8 cellular contexts compared by ENCODE assay signal in genomic region chr12:57124259-57124877, GRCh38. TPM values are rescaled to one million over a fixed set of nuclear protein-coding genes. Genes with fewer than 3 reads are reported as not detected.
DNase-seq lines count a peak whose midpoint lies in the region; ATAC-seq and TF ChIP-seq lines count a peak whose summit lies in the region.

No MANE protein-coding gene starts in this region.

- H3K4me3 ChIP-seq in right cardiac atrium (ENCODE audit: low read length) (no peak overlapping the region), sigmoid colon (no peak overlapping the region)

- H3K9me3 ChIP-seq in T-helper 17 cell (ENCODE audit: control insufficient read depth, low read length, poor library complexity, severe bottlenecking) (no peaks in the 10 kb centered on the region), right cardiac atrium (ENCODE audit: control insufficient read depth, low read length) (no peaks in the 10 kb centered on the region), sigmoid colon (no peaks in the 10 kb centered on the region)

- peak; percentile 92 to 96 (median 96) for TF ChIP-seq CTCF in sigmoid colon (IDR thresholded peaks at IDR 0.05)

- H3K4me1 ChIP-seq in right cardiac atrium (ENCODE audit: control insufficient read depth, insufficient read depth, low read length) = no peaks in the 10 kb centered on the region
- peaks cover 0 to 10% (median 9%) of the 10 kb centered on the region in 4 donors for H3K4me1 ChIP-seq in sigmoid colon

- peak; percentile 62 for DNase-seq in NCI-H1436 (lab: John Stamatoyannopoulos, UW)
- no peak for DNase-seq in NCI-H1436 treated with DMSO at 0.1 percent for 48 hours (lab: John Stamatoyannopoulos, UW)
- peak; percentile 73 for DNase-seq in NCI-H146 (lab: John Stamatoyannopoulos, UW)
- DNase-seq in T-helper 17 cell = peak; percentile 50 to 74 (median 55)
- peak; percentile 53 for DNase-seq in amniotic epithelial cell (ENCODE audit: low read depth)
- DNase-seq in right cardiac atrium = peak; percentile 56 to 83 (median 69)
- DNase-seq in sigmoid colon = peak; percentile 88

- peak overlapping the region; percentile 28 for H3K4me3 Mint-ChIP-seq in T-helper 17 cell

- no peak overlapping the region for H3K27ac Mint-ChIP-seq in T-helper 17 cell

- H3K27ac ChIP-seq in right cardiac atrium (ENCODE audit: low read length) (no peak overlapping the region), sigmoid colon (no peak overlapping the region)

- no peaks in the 10 kb centered on the region for H3K27me3 Mint-ChIP-seq in T-helper 17 cell

- H3K4me1 Mint-ChIP-seq in T-helper 17 cell = peaks cover 5% of the 10 kb centered on the region

- ATAC-seq in T-helper 17 cell = peak; percentile 78
- ATAC-seq in right cardiac atrium = peak in 1 of 2 donors; percentile 42
- ATAC-seq in HG03175 (IDR thresholded peaks at IDR 0.05; ENCODE audit: unreplicated experiment) = no peak

- TF ChIP-seq EP300 in sigmoid colon (IDR thresholded peaks at IDR 0.05) = no peak

- intact Hi-C loops in right cardiac atrium (cut with DNase I) = loop anchor here (2.0 to 5.0 kb wide), 3 partner anchors 50 to 58 kb away; no protein-coding TSS in a partner anchor
- intact Hi-C loops in sigmoid colon (cut with DNase I) = loop anchor here (1.0 kb wide), 1 partner anchor 59 kb away; no protein-coding TSS in a partner anchor

- H3K36me3 Mint-ChIP-seq in T-helper 17 cell (ENCODE audit: low read depth) = peaks cover 4% of the 10 kb centered on the region

- WGBS in right cardiac atrium = 14% methylated on average over 10 of the region's 10 CpGs
- 12 to 17% methylated on average over 10 of the region's 10 CpGs for WGBS in sigmoid colon, 2 donors

- H3K27me3 ChIP-seq in right cardiac atrium (ENCODE audit: control insufficient read depth, insufficient read depth) = no peaks in the 10 kb centered on the region
- no peaks in the 10 kb centered on the region for H3K27me3 ChIP-seq in sigmoid colon

- H3K36me3 ChIP-seq in sigmoid colon = no peaks in the 10 kb centered on the region

- TF ChIP-seq POLR2A in sigmoid colon (IDR thresholded peaks at IDR 0.05) = no peak

RNA-seq across cellular contexts. Expression of gene LRP1, which starts 3.9 kb away (rescaled TPM):
- total RNA-seq in T-helper 17 cell (10 to 100 TPM in 1 of 2 donors, 1 to 10 TPM in 1; 3.8 to 11.6 TPM), right cardiac atrium (100 to 1,000 TPM in 3 of 4 donors, 10 to 100 TPM in 1; 79.7 to 181 (median 154) TPM), sigmoid colon (100 to 1,000 TPM; 147 to 262 (median 204) TPM)
- polyA plus RNA-seq in right cardiac atrium (55.0 TPM), sigmoid colon (10 to 100 TPM; 11.4 to 57.9 (median 14.1) TPM)

RNA-seq across cellular contexts. Expression of gene STAT6, which starts 13.2 kb away (rescaled TPM):
- total RNA-seq in T-helper 17 cell = 100 to 1,000 TPM; 205 to 253 TPM
- 10 to 100 TPM; 77.8 to 89.6 (median 83.6) TPM for total RNA-seq in right cardiac atrium
- polyA plus RNA-seq in right cardiac atrium = 57.6 TPM
- 100 to 1,000 TPM; 105 to 163 (median 113) TPM for total RNA-seq in sigmoid colon
- polyA plus RNA-seq in sigmoid colon = 100 to 1,000 TPM in 2 of 3 donors, 10 to 100 TPM in 1; 66.1 to 210 (median 123) TPM

RNA-seq across cellular contexts. Expression of gene LRP1-AS, which starts 23.1 kb away (rescaled TPM):
- total RNA-seq in T-helper 17 cell = not detected
- not detected for total RNA-seq in right cardiac atrium
- polyA plus RNA-seq in right cardiac atrium = not detected
- total RNA-seq in sigmoid colon = not detected
- not detected for polyA plus RNA-seq in sigmoid colon

RNA-seq across cellular contexts. Expression of gene NAB2, which starts 35.5 kb away (rescaled TPM):
- total RNA-seq in T-helper 17 cell (1 to 10 TPM; 4.0 to 5.0 TPM), right cardiac atrium (10 to 100 TPM; 12.8 to 22.7 (median 14.7) TPM), sigmoid colon (10 to 100 TPM; 24.8 to 28.9 (median 27.4) TPM)
- polyA plus RNA-seq in right cardiac atrium (13.8 TPM), sigmoid colon (1 to 10 TPM; 2.5 to 9.5 (median 5.4) TPM)

RNA-seq across cellular contexts. Expression of gene NEMP1, which starts 45.8 kb away (rescaled TPM):
- 10 to 100 TPM; 12.2 to 14.1 TPM for total RNA-seq in T-helper 17 cell
- 1 to 10 TPM; 4.4 to 6.1 (median 5.1) TPM for total RNA-seq in right cardiac atrium
- 1.6 TPM for polyA plus RNA-seq in right cardiac atrium
- total RNA-seq in sigmoid colon = 10 to 100 TPM; 11.5 to 13.6 (median 12.7) TPM
- polyA plus RNA-seq in sigmoid colon = 1 to 10 TPM in 1 of 3 donors, under 1 TPM in 2; 0.60 to 6.2 (median 0.92) TPM

Comparison
In these comparisons a context has a peak if more than half of its experiments do, and no peak if none do; other contexts are left out.
1. RNA of gene LRP1, which starts 3.9 kb away (total RNA-seq): 147 to 262 TPM in sigmoid colon and 79.7 to 181 TPM in right cardiac atrium; 3.8 to 11.6 TPM in T-helper 17 cell; every median in the first group is over 4 times any median in the second.